ENCODE assay signal across 1 cellular context in the genomic region with DNA sequence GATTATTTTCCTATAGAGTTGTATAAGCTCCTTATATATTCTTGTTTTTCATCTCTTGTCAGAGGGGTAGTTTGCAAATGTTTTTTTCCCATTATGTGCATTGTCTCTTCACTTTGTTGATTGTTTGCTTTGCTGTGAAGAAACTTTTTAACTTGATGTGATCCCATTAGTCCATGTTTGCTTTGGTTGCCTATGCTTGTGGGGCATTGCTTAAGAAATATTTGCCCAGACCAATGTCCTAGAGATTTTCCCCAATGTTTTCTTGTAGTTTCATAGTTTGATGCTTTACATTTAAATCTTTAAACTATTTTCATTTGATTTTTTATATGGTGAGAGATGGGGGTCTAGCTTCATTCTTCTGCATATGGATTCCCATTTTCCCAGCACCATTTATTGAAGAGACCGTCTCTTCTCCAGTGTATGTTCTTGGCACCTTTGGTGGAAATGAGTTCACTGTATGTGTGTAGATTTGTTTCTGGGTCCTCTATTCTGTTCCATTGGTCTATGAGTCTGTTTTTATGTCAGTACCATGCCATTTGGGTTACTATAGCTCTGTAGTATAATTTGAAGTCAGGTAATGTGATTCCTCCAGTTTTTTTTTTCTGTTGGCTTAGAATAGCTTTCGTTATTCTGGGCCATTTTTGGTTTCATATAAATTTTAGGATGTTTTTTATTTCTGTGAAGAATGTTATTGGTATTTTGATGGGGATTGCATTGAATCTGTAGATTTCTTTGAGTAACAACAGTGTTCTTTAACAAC.
A peak's percentile ranks its signal among the peaks of the same experiment; 100 is the strongest.
TF ChIP-seq lines count a peak whose summit lies in the region.

No MANE protein-coding gene starts in this region.

TF ChIP-seq in HepG2, 621 proteins besides CTCF, POLR2A, EP300 and RAD21 (continued from another document and continues in another):
- no peak for TF ChIP-seq THRA (CRISPR knock-in tag; IDR thresholded peaks at IDR 0.05; ENCODE audit: borderline replicate concordance)
- TF ChIP-seq RBFOX2 (IDR thresholded peaks at IDR 0.05; ENCODE audit: low read depth, low read length): no peak
- no peak for TF ChIP-seq ZNF737 (CRISPR knock-in tag; IDR thresholded peaks at IDR 0.05; ENCODE audit: borderline replicate concordance)
- no peak for TF ChIP-seq ASH2L (IDR thresholded peaks at IDR 0.05; ENCODE audit: insufficient read length, low read depth, low read length)
- no peak for TF ChIP-seq ZNF816 (CRISPR knock-in tag; IDR thresholded peaks at IDR 0.05; ENCODE audit: borderline replicate concordance)
- TF ChIP-seq, protein P1, sequence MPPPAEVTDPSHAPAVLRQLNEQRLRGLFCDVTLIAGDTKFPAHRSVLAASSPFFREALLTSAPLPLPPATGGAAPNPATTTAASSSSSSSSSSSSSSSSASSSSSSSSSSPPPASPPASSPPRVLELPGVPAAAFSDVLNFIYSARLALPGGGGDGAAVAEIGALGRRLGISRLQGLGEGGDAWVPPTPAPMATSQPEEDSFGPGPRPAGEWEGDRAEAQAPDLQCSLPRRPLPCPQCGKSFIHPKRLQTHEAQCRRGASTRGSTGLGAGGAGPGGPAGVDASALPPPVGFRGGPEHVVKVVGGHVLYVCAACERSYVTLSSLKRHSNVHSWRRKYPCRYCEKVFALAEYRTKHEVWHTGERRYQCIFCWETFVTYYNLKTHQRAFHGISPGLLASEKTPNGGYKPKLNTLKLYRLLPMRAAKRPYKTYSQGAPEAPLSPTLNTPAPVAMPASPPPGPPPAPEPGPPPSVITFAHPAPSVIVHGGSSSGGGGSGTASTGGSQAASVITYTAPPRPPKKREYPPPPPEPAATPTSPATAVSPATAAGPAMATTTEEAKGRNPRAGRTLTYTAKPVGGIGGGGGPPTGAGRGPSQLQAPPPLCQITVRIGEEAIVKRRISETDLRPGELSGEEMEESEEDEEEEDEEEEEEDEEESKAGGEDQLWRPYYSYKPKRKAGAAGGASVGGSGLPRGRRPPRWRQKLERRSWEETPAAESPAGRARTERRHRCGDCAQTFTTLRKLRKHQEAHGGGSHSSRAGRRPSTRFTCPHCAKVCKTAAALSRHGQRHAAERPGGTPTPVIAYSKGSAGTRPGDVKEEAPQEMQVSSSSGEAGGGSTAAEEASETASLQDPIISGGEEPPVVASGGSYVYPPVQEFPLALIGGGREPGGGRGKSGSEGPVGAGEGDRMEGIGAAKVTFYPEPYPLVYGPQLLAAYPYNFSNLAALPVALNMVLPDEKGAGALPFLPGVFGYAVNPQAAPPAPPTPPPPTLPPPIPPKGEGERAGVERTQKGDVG (CRISPR knock-in tag; IDR thresholded peaks at IDR 0.05; ENCODE audit: borderline replicate concordance): no peak
- TF ChIP-seq, protein P2, sequence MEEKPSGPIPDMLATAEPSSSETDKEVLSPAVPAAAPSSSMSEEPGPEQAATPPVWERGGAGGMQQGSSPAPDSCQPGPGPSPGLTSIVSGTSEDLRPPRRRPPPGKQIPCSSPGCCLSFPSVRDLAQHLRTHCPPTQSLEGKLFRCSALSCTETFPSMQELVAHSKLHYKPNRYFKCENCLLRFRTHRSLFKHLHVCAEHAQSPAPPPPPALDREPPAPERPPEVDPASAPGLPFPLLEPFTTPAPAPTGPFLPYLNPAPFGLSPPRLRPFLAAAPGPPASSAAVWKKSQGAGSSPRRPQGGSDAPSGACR (CRISPR knock-in tag; IDR thresholded peaks at IDR 0.05): no peak
- no peak for TF ChIP-seq GLI4 (CRISPR knock-in tag; IDR thresholded peaks at IDR 0.05; ENCODE audit: borderline replicate concordance)
- no peak for TF ChIP-seq ZNF136 (CRISPR knock-in tag; IDR thresholded peaks at IDR 0.05; ENCODE audit: low read depth)
- TF ChIP-seq, protein P3, sequence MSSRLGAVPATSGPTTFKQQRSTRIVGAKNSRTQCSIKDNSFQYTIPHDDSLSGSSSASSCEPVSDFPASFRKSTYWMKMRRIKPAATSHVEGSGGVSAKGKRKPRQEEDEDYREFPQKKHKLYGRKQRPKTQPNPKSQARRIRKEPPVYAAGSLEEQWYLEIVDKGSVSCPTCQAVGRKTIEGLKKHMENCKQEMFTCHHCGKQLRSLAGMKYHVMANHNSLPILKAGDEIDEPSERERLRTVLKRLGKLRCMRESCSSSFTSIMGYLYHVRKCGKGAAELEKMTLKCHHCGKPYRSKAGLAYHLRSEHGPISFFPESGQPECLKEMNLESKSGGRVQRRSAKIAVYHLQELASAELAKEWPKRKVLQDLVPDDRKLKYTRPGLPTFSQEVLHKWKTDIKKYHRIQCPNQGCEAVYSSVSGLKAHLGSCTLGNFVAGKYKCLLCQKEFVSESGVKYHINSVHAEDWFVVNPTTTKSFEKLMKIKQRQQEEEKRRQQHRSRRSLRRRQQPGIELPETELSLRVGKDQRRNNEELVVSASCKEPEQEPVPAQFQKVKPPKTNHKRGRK (CRISPR knock-in tag; IDR thresholded peaks at IDR 0.05): no peak
- peak; percentile 97 for TF ChIP-seq GATAD2A (CRISPR knock-in tag; IDR thresholded peaks at IDR 0.05)
- no peak for TF ChIP-seq CENPBD1 (CRISPR knock-in tag; IDR thresholded peaks at IDR 0.05; ENCODE audit: borderline replicate concordance, low read depth)
- no peak for TF ChIP-seq NFIB (CRISPR knock-in tag; IDR thresholded peaks at IDR 0.05; ENCODE audit: borderline replicate concordance)
- TF ChIP-seq ZNF83 (CRISPR knock-in tag; IDR thresholded peaks at IDR 0.05; ENCODE audit: borderline replicate concordance): no peak
- peak; percentile 46; the same call in 1 of the 2 replicates for TF ChIP-seq TBX3 (IDR thresholded peaks at IDR 0.05; ENCODE audit: borderline replicate concordance)
- no peak for TF ChIP-seq ZNF674 (CRISPR knock-in tag; IDR thresholded peaks at IDR 0.05; ENCODE audit: low read depth)
- no peak for TF ChIP-seq NFE2L2 (IDR thresholded peaks at IDR 0.05; ENCODE audit: low read length)
- no peak for TF ChIP-seq PHF20 (CRISPR knock-in tag; IDR thresholded peaks at IDR 0.05)
- TF ChIP-seq ZFP36L2 (CRISPR knock-in tag; IDR thresholded peaks at IDR 0.05): 0 out of 2 replicates have a peak, but pooled peaks have one; percentile 45
- no peak for TF ChIP-seq NFE2 (CRISPR knock-in tag; IDR thresholded peaks at IDR 0.05)
- TF ChIP-seq ZNF776 (CRISPR knock-in tag; IDR thresholded peaks at IDR 0.05): no peak
- TF ChIP-seq, protein P4, sequence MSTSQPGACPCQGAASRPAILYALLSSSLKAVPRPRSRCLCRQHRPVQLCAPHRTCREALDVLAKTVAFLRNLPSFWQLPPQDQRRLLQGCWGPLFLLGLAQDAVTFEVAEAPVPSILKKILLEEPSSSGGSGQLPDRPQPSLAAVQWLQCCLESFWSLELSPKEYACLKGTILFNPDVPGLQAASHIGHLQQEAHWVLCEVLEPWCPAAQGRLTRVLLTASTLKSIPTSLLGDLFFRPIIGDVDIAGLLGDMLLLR (CRISPR knock-in tag; IDR thresholded peaks at IDR 0.05): no peak
- no peak for TF ChIP-seq ZNF660 (CRISPR knock-in tag; IDR thresholded peaks at IDR 0.05; ENCODE audit: borderline replicate concordance, low read depth)
- TF ChIP-seq ATM (IDR thresholded peaks at IDR 0.05; ENCODE audit: borderline replicate concordance): no peak; the same call in 1 of the 2 replicates
- no peak for TF ChIP-seq ZNF546 (CRISPR knock-in tag; conservative IDR thresholded peaks at IDR 0.05)
- TF ChIP-seq, protein P5, sequence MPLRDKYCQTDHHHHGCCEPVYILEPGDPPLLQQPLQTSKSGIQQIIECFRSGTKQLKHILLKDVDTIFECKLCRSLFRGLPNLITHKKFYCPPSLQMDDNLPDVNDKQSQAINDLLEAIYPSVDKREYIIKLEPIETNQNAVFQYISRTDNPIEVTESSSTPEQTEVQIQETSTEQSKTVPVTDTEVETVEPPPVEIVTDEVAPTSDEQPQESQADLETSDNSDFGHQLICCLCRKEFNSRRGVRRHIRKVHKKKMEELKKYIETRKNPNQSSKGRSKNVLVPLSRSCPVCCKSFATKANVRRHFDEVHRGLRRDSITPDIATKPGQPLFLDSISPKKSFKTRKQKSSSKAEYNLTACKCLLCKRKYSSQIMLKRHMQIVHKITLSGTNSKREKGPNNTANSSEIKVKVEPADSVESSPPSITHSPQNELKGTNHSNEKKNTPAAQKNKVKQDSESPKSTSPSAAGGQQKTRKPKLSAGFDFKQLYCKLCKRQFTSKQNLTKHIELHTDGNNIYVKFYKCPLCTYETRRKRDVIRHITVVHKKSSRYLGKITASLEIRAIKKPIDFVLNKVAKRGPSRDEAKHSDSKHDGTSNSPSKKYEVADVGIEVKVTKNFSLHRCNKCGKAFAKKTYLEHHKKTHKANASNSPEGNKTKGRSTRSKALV (CRISPR knock-in tag; IDR thresholded peaks at IDR 0.05): 0 out of 2 replicates have a peak, but pooled peaks have one; percentile 53
- no peak for TF ChIP-seq PLRG1 (conservative IDR thresholded peaks at IDR 0.05)
- no peak for TF ChIP-seq SP5 (CRISPR knock-in tag; IDR thresholded peaks at IDR 0.05; ENCODE audit: borderline replicate concordance, low read depth)
- no peak for TF ChIP-seq STAG1 (CRISPR knock-in tag; IDR thresholded peaks at IDR 0.05)
- peak; percentile 44; the same call in 1 of the 2 replicates for TF ChIP-seq ERF (CRISPR knock-in tag; IDR thresholded peaks at IDR 0.05)
- no peak for TF ChIP-seq FOSL1 (CRISPR knock-in tag; IDR thresholded peaks at IDR 0.05; ENCODE audit: borderline replicate concordance)
- TF ChIP-seq ZNF704 (CRISPR knock-in tag; IDR thresholded peaks at IDR 0.05; ENCODE audit: borderline replicate concordance): no peak
- TF ChIP-seq IRF2 (CRISPR knock-in tag; IDR thresholded peaks at IDR 0.05): 0 out of 2 replicates have a peak, but pooled peaks have one; percentile 22
- no peak for TF ChIP-seq ONECUT2 (CRISPR knock-in tag; IDR thresholded peaks at IDR 0.05)
- TF ChIP-seq RFX3 (CRISPR knock-in tag; IDR thresholded peaks at IDR 0.05): no peak
- no peak for TF ChIP-seq ZNF879 (CRISPR knock-in tag; IDR thresholded peaks at IDR 0.05)
- no peak for TF ChIP-seq RBAK (CRISPR knock-in tag; IDR thresholded peaks at IDR 0.05)
- TF ChIP-seq FOXM1 (CRISPR knock-in tag; IDR thresholded peaks at IDR 0.05): no peak
- peak; percentile 65 for TF ChIP-seq THAP11 (CRISPR knock-in tag; IDR thresholded peaks at IDR 0.05)
- no peak for TF ChIP-seq WIZ (CRISPR knock-in tag; IDR thresholded peaks at IDR 0.05)
- TF ChIP-seq, protein P6, sequence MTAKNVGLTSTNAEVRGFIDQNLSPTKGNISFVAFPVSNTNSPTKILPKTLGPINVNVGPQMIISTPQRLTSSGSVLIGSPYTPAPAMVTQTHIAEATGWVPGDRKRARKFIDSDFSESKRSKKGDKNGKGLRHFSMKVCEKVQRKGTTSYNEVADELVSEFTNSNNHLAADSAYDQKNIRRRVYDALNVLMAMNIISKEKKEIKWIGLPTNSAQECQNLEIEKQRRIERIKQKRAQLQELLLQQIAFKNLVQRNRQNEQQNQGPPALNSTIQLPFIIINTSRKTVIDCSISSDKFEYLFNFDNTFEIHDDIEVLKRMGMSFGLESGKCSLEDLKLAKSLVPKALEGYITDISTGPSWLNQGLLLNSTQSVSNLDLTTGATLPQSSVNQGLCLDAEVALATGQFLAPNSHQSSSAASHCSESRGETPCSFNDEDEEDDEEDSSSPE (CRISPR knock-in tag; IDR thresholded peaks at IDR 0.05): 0 out of 2 replicates have a peak, but pooled peaks have one; percentile 16
- TF ChIP-seq, protein P7, sequence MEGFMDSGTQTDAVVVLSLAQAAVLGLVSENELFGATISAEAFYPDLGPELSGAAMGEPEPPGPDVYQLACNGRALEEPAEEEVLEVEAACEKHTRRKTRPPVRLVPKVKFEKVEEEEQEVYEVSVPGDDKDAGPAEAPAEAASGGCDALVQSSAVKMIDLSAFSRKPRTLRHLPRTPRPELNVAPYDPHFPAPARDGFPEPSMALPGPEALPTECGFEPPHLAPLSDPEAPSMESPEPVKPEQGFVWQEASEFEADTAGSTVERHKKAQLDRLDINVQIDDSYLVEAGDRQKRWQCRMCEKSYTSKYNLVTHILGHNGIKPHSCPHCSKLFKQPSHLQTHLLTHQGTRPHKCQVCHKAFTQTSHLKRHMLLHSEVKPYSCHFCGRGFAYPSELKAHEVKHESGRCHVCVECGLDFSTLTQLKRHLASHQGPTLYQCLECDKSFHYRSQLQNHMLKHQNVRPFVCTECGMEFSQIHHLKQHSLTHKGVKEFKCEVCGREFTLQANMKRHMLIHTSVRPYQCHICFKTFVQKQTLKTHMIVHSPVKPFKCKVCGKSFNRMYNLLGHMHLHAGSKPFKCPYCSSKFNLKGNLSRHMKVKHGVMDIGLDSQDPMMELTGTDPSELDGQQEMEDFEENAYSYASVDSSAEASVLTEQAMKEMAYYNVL (CRISPR knock-in tag; IDR thresholded peaks at IDR 0.05; ENCODE audit: borderline replicate concordance): no peak
- no peak for TF ChIP-seq EZH2 (conservative IDR thresholded peaks at IDR 0.05; ENCODE audit: low read depth, low read length)
- no peak for TF ChIP-seq REPIN1 (CRISPR knock-in tag; IDR thresholded peaks at IDR 0.05; ENCODE audit: borderline replicate concordance, low read depth)
- no peak for TF ChIP-seq KDM5B (CRISPR knock-in tag; IDR thresholded peaks at IDR 0.05; ENCODE audit: borderline replicate concordance)
- no peak for TF ChIP-seq E2F5 (CRISPR knock-in tag; conservative IDR thresholded peaks at IDR 0.05)
- TF ChIP-seq DNMT3B (CRISPR knock-in tag; conservative IDR thresholded peaks at IDR 0.05): no peak
- TF ChIP-seq ZSCAN22 (CRISPR knock-in tag; IDR thresholded peaks at IDR 0.05): no peak
- TF ChIP-seq SOX5 (CRISPR knock-in tag; IDR thresholded peaks at IDR 0.05; ENCODE audit: borderline replicate concordance): peak; percentile 93
- TF ChIP-seq ZSCAN21 (CRISPR knock-in tag; IDR thresholded peaks at IDR 0.05; ENCODE audit: borderline replicate concordance): no peak
- TF ChIP-seq ZNF749 (CRISPR knock-in tag; IDR thresholded peaks at IDR 0.05; ENCODE audit: borderline replicate concordance): no peak
